10 cellular contexts compared by ENCODE assay signal in genomic region chr5:56686337-56687198, GRCh38.
A peak's percentile ranks its signal among the peaks of the same experiment; 100 is the strongest.
DNase-seq lines count a peak whose midpoint lies in the region; ATAC-seq and TF ChIP-seq lines count a peak whose summit lies in the region.
"Had no signal": no experiment of that assay in that cellular context is flagged by ENCODE, and none has a peak within 500 bp of the region (broad histone marks: within the 10 kb centered on the region; RNA-seq: fewer than 3 reads in every experiment).

No MANE protein-coding gene starts in this region.

- no peaks in the 10 kb centered on the region for H3K79me2 ChIP-seq in osteoblast (ENCODE audit: insufficient read depth, low read length)

- H3K9me3 ChIP-seq in osteoblast (ENCODE audit: low read depth, low read length), result no peaks in the 10 kb centered on the region

- no peaks in the 10 kb centered on the region for H3K9me3 Mint-ChIP-seq in dendritic cell treated with granulocyte-macrophage colony-stimulating factor and Interleukin-4, amounts not matched to agents 40 ng/mL and 50 ng/mL, for 4 days
- no peaks in the 10 kb centered on the region for H3K9me3 Mint-ChIP-seq in WTC11

- intact Hi-C loops in dendritic cell treated with granulocyte-macrophage colony-stimulating factor and Interleukin-4, amounts not matched to agents 40 ng/mL and 50 ng/mL, for 4 days (cut with micrococcal nuclease), result loop anchor here (2.0 to 10.0 kb wide), 2 partner anchors 14 to 272 kb away; no protein-coding TSS in a partner anchor

- peak overlapping the region; percentile 17 for H3K4me3 Mint-ChIP-seq in dendritic cell treated with granulocyte-macrophage colony-stimulating factor and Interleukin-4, amounts not matched to agents 40 ng/mL and 50 ng/mL, for 4 days
- H3K4me3 Mint-ChIP-seq in WTC11, result no peak overlapping the region

- H3K27me3 ChIP-seq in osteoblast (ENCODE audit: insufficient read depth, low read length), result no peaks in the 10 kb centered on the region

- DNase-seq in stimulated activated CD4-positive, alpha-beta T cell treated with anti-CD3 and anti-CD28 coated beads, Interleukin-2, amount 100 ng/mL, for 48 hours, result no peak
- no peak for DNase-seq in osteoblast (ENCODE audit: insufficient read length, low spot score, missing footprints)
- no peak for DNase-seq in WTC11 (ENCODE audit: low spot score)
- no peak for DNase-seq in GM19238 (ENCODE audit: insufficient read length, low spot score)
- DNase-seq: DND-41, NCI-H510A treated with DMSO at 0.1 percent for 48 hours had no signal

- POLR2A ChIA-PET in WTC11 (lab: Charles Lee), result no interaction called here

- peak; percentile 72 for ATAC-seq in GM18498 (IDR thresholded peaks at IDR 0.05; ENCODE audit: unreplicated experiment)
- ATAC-seq in GM21447 (IDR thresholded peaks at IDR 0.05; ENCODE audit: unreplicated experiment), result peak; percentile 78
- peak; percentile 67 for ATAC-seq in HG03378 (IDR thresholded peaks at IDR 0.05; ENCODE audit: unreplicated experiment)
- ATAC-seq in WTC11, result no peak

- TF ChIP-seq CTCF in osteoblast (IDR thresholded peaks at IDR 0.05; ENCODE audit: extremely low read depth, low read depth, low read length), result no peak
- TF ChIP-seq CTCF in WTC11 (IDR thresholded peaks at IDR 0.05), result no peak

- CTCF ChIA-PET in WTC11 (lab: Charles Lee), result no interaction called here

- H3K4me3 ChIP-seq in osteoblast (ENCODE audit: insufficient read depth, low read length), result no peak overlapping the region

- H3K27ac ChIP-seq in osteoblast (ENCODE audit: low read depth, low read length), result no peak overlapping the region

- H3K27me3 Mint-ChIP-seq in dendritic cell treated with granulocyte-macrophage colony-stimulating factor and Interleukin-4, amounts not matched to agents 40 ng/mL and 50 ng/mL, for 4 days, result no peaks in the 10 kb centered on the region
- no peaks in the 10 kb centered on the region for H3K27me3 Mint-ChIP-seq in WTC11 (ENCODE audit: low read depth)

- H3K4me1 Mint-ChIP-seq in dendritic cell treated with granulocyte-macrophage colony-stimulating factor and Interleukin-4, amounts not matched to agents 40 ng/mL and 50 ng/mL, for 4 days (ENCODE audit: low read depth), result peaks cover 63% of the 10 kb centered on the region
- H3K4me1 Mint-ChIP-seq in WTC11, result peaks cover 25% of the 10 kb centered on the region

- no peak overlapping the region for H2AFZ ChIP-seq in osteoblast (ENCODE audit: low read length)

- peak overlapping the region; percentile 67 for H3K27ac Mint-ChIP-seq in dendritic cell treated with granulocyte-macrophage colony-stimulating factor and Interleukin-4, amounts not matched to agents 40 ng/mL and 50 ng/mL, for 4 days
- H3K27ac Mint-ChIP-seq in WTC11, result no peak overlapping the region

- no peaks in the 10 kb centered on the region for H4K20me1 ChIP-seq in osteoblast (ENCODE audit: insufficient read depth, low read length)

- no peaks in the 10 kb centered on the region for H3K36me3 Mint-ChIP-seq in dendritic cell treated with granulocyte-macrophage colony-stimulating factor and Interleukin-4, amounts not matched to agents 40 ng/mL and 50 ng/mL, for 4 days (ENCODE audit: low read depth)
- no peaks in the 10 kb centered on the region for H3K36me3 Mint-ChIP-seq in WTC11

- H3K36me3 ChIP-seq in osteoblast (ENCODE audit: insufficient read depth, low read length), result no peaks in the 10 kb centered on the region

- no peak overlapping the region for H3K4me2 ChIP-seq in osteoblast (ENCODE audit: insufficient read depth, low read length)

- no peaks in the 10 kb centered on the region for H3K4me1 ChIP-seq in osteoblast (ENCODE audit: insufficient read depth, low read length)

TF ChIP-seq in WTC11, 78 proteins besides CTCF, POLR2A, EP300 and RAD21:
- no peak for TF ChIP-seq ZNF281 (CRISPR knock-in tag; IDR thresholded peaks at IDR 0.05)
- no peak for TF ChIP-seq SMAD4 (CRISPR knock-in tag; IDR thresholded peaks at IDR 0.05)
- no peak for TF ChIP-seq SP1 (CRISPR knock-in tag; conservative IDR thresholded peaks at IDR 0.05)
- TF ChIP-seq ELF4 (CRISPR knock-in tag; IDR thresholded peaks at IDR 0.05; ENCODE audit: low read depth), result no peak
- TF ChIP-seq NFE2L1 (CRISPR knock-in tag; IDR thresholded peaks at IDR 0.05), result no peak
- TF ChIP-seq CREM (CRISPR knock-in tag; IDR thresholded peaks at IDR 0.05), result no peak
